In genomic region chr20:23350007-23350854, GRCh38 we compare ENCODE assay signal across 8 cellular contexts. TPM values are rescaled to one million over a fixed set of nuclear protein-coding genes. Genes with fewer than 3 reads are reported as not detected.
A peak's percentile ranks its signal among the peaks of the same experiment; 100 is the strongest.
DNase-seq lines count a peak whose midpoint lies in the region; ATAC-seq lines count a peak whose summit lies in the region.

Gene NXT1 (plus strand): TSS chr20:23350791. CDS start chr20:23354042, 3,251 bp downstream.

- ATAC-seq in GM19372 (IDR thresholded peaks at IDR 0.05; ENCODE audit: low read depth, unreplicated experiment) (peak; percentile 84), HG03558 (IDR thresholded peaks at IDR 0.05; ENCODE audit: extremely low read depth, unreplicated experiment) (peak; percentile 63), left lobe of liver (peak; percentile 91)

- peak; percentile 76 to 99 (median 95) for DNase-seq in C1 segment of cervical spinal cord (lab: John Stamatoyannopoulos, UW)
- DNase-seq in NCI-H748 treated with DMSO at 0.1 percent for 48 hours (lab: John Stamatoyannopoulos, UW) = peak; percentile 96
- peak; percentile 91 to 96 for DNase-seq in activated CD4-positive, alpha-beta T cell treated with anti-CD3 and anti-CD28 coated beads, Interleukin-2, amount 50 U/mL, for 24 hours (ENCODE audit: low read depth in 1 of 2, low spot score in 1 of 2)
- peak; percentile 99 for DNase-seq in dedifferentiated amniotic fluid mesenchymal stem cell (ENCODE audit: extremely low spot score)
- DNase-seq in left lobe of liver (ENCODE audit: low spot score) = peak; percentile 99
- peak; percentile 93 for DNase-seq in stimulated activated CD4-positive, alpha-beta T cell treated with anti-CD3 and anti-CD28 coated beads, Interleukin-2, amount 100 ng/mL, for 4 hours (ENCODE audit: low read depth)

RNA-seq across cellular contexts. Expression of gene NXT1, which starts in this region (rescaled TPM):
- 2.6 TPM for total RNA-seq in left lobe of liver

Comparison
In these comparisons a context has a peak if more than half of its experiments do, and no peak if none do; other contexts are left out.
1. Peak in every context shown above with its lines: DNase-seq and ATAC-seq.